In the genomic region with DNA sequence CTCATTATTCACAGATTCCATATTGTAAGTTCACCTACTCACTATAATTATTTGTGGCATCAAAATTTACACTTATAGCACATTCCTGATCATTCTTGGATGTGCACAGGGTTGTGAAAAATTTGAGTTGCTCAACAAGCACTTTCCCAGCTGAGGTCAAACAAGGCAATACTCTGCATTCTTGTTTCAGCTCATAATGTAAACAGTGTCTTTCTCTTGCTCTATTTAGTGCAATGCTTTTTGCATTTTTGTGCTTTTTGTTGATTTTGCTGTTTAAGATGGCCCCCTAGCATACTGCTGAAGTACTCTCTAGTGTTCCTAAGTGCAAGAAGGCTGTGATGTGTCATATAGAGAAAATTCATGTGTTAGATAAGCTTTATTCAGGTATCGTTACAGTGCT, we compare ENCODE assay signal across 25 cellular contexts.
DNase-seq lines count a peak whose midpoint lies in the region; ATAC-seq and TF ChIP-seq lines count a peak whose summit lies in the region.
"Had no signal": no experiment of that assay in that cellular context is flagged by ENCODE, and none has a peak within 500 bp of the region (broad histone marks: within the 10 kb centered on the region; RNA-seq: fewer than 3 reads in every experiment).

No MANE protein-coding gene starts in this region.

- no peaks in the 10 kb centered on the region for H3K79me2 ChIP-seq in GM23248 (ENCODE audit: insufficient read depth)

- H3K9me3 ChIP-seq in GM23248 (ENCODE audit: low read depth): no peaks in the 10 kb centered on the region
- H3K9me3 ChIP-seq: heart right ventricle, prostate gland had no signal

- in situ Hi-C loops in GM23248 (cut with MboI) (no loop called here), astrocyte of the spinal cord (cut with HindIII; ENCODE audit: low sequenced_read_pairs) (no loop called here)

- peak overlapping the region; percentile 1 for H3K4me2 ChIP-seq in GM23248 (ENCODE audit: unreplicated experiment)

- H3K4me1 ChIP-seq in GM23248 (ENCODE audit: insufficient read depth): peaks cover 33% of the 10 kb centered on the region
- H3K4me1 ChIP-seq: prostate gland had no signal

- H3K27me3 Mint-ChIP-seq in activated T-cell treated with anti-CD3 and anti-CD28 coated beads, Interleukin-2, amount 50 U/mL, for 24 hours: no peaks in the 10 kb centered on the region
- H3K27me3 Mint-ChIP-seq: activated CD8-positive, alpha-beta memory T cell treated with anti-CD3 and anti-CD28 coated beads, Interleukin-2, amount 10 ng/mL, durations not matched to agents 7 days and 5 days; activated T-helper 17 cell treated with anti-CD3 and anti-CD28 coated beads, Interleukin-2, amount 50 U/mL, for 72 hours; T-cell had no signal

- no peak overlapping the region for H3K4me3 ChIP-seq in GM23248
- H3K4me3 ChIP-seq in astrocyte of the spinal cord (ENCODE audit: low read depth, low read length): no peak overlapping the region
- H3K4me3 ChIP-seq in fibroblast of villous mesenchyme (ENCODE audit: low read depth, low read length): no peak overlapping the region
- H3K4me3 ChIP-seq: heart right ventricle, prostate gland had no signal

- TF ChIP-seq CTCF in astrocyte of the spinal cord (IDR thresholded peaks at IDR 0.05; ENCODE audit: low read depth, low read length) (no peak), fibroblast of villous mesenchyme (IDR thresholded peaks at IDR 0.05; ENCODE audit: insufficient read depth, low read depth, low read length) (no peak)

- H3K4me3 Mint-ChIP-seq in activated T-cell treated with anti-CD3 and anti-CD28 coated beads, Interleukin-2, amount 50 U/mL, for 24 hours: no peak overlapping the region
- H3K4me3 Mint-ChIP-seq: activated CD8-positive, alpha-beta memory T cell treated with anti-CD3 and anti-CD28 coated beads, Interleukin-2, amount 10 ng/mL, durations not matched to agents 7 days and 5 days; activated T-helper 17 cell treated with anti-CD3 and anti-CD28 coated beads, Interleukin-2, amount 50 U/mL, for 72 hours; CD8-positive, alpha-beta T cell; H9; T-cell had no signal

- peaks cover 8% of the 10 kb centered on the region for H3K4me1 Mint-ChIP-seq in activated T-cell treated with anti-CD3 and anti-CD28 coated beads, Interleukin-2, amount 50 U/mL, for 24 hours (ENCODE audit: low read depth)

- no peak overlapping the region for H3K27ac Mint-ChIP-seq in activated T-cell treated with anti-CD3 and anti-CD28 coated beads, Interleukin-2, amount 50 U/mL, for 24 hours
- H3K27ac Mint-ChIP-seq: activated CD8-positive, alpha-beta memory T cell treated with anti-CD3 and anti-CD28 coated beads, Interleukin-2, amount 10 ng/mL, durations not matched to agents 7 days and 5 days; activated T-helper 17 cell treated with anti-CD3 and anti-CD28 coated beads, Interleukin-2, amount 50 U/mL, for 72 hours; CD8-positive, alpha-beta T cell; H9; T-cell had no signal

- no peaks in the 10 kb centered on the region for H3K9me2 ChIP-seq in GM23248 (ENCODE audit: insufficient read depth)

- no peaks in the 10 kb centered on the region for H3K9me3 Mint-ChIP-seq in activated T-cell treated with anti-CD3 and anti-CD28 coated beads, Interleukin-2, amount 50 U/mL, for 24 hours
- H3K9me3 Mint-ChIP-seq: activated T-helper 17 cell treated with anti-CD3 and anti-CD28 coated beads, Interleukin-2, amount 50 U/mL, for 72 hours; CD8-positive, alpha-beta T cell; H9; T-cell had no signal

- no peak for ATAC-seq in GM19463 (IDR thresholded peaks at IDR 0.05; ENCODE audit: unreplicated experiment)
- ATAC-seq in HG03354 (IDR thresholded peaks at IDR 0.05; ENCODE audit: poor library complexity, severe bottlenecking, unreplicated experiment): no peak
- ATAC-seq: activated CD8-positive, alpha-beta memory T cell treated with anti-CD3 and anti-CD28 coated beads, Interleukin-2, amount 10 ng/mL, durations not matched to agents 7 days and 5 days; activated T-helper 17 cell treated with anti-CD3 and anti-CD28 coated beads, Interleukin-2, amount 50 U/mL, for 72 hours; CD8-positive, alpha-beta T cell; heart right ventricle; left ventricle myocardium superior; T-cell had no signal

- no peak overlapping the region for H3K9ac ChIP-seq in GM23248

- WGBS in GM23248 (ENCODE audit: low coverage in 1 of 2, low lambda C conversion rate in 2 of 2, missing lambda C conversion rate in 2 of 2), 2 experiments: 61 to 81% methylated on average over 1 of the region's 1 CpG

- H3K36me3 ChIP-seq in GM23248 (ENCODE audit: low read depth): no peaks in the 10 kb centered on the region
- H3K36me3 ChIP-seq: heart right ventricle, prostate gland had no signal

- H3K36me3 Mint-ChIP-seq in activated T-cell treated with anti-CD3 and anti-CD28 coated beads, Interleukin-2, amount 50 U/mL, for 24 hours (ENCODE audit: low read depth): no peaks in the 10 kb centered on the region
- H3K36me3 Mint-ChIP-seq: activated CD8-positive, alpha-beta memory T cell treated with anti-CD3 and anti-CD28 coated beads, Interleukin-2, amount 10 ng/mL, durations not matched to agents 7 days and 5 days; CD8-positive, alpha-beta T cell; T-cell had no signal

- peak overlapping the region; percentile 44; the same call in 1 of the 2 replicates for H3K27ac ChIP-seq in GM23248
- H3K27ac ChIP-seq: epithelial cell of prostate, heart right ventricle, HL-60, prostate gland had no signal

- no peak overlapping the region for H2AFZ ChIP-seq in GM23248

- DNase-seq in AG08396 (ENCODE audit: low spot score) (peak; percentile 22), GM23248 (peak; percentile 49), astrocyte of the spinal cord (ENCODE audit: low read depth, low spot score) (peak; percentile 43), fibroblast of villous mesenchyme (ENCODE audit: low read depth) (peak; percentile 89), ureter (ENCODE audit: low spot score) (no peak)
- DNase-seq in activated T-cell treated with anti-CD3 and anti-CD28 coated beads, Interleukin-2, amount 50 U/mL, for 24 hours: no peak
- DNase-seq: activated CD4-positive, alpha-beta T cell treated with anti-CD3 and anti-CD28 coated beads for 4 hours; activated CD8-positive, alpha-beta memory T cell treated with anti-CD3 and anti-CD28 coated beads, Interleukin-2, amount 10 ng/mL, durations not matched to agents 7 days and 5 days; CD8-positive, alpha-beta T cell; DMS53; H9; heart right ventricle; left ventricle myocardium superior; NCI-H1436; NCI-H748 treated with DMSO at 0.1 percent for 48 hours; Right ventricle myocardium superior; stimulated activated CD4-positive, alpha-beta T cell treated with anti-CD3 and anti-CD28 coated beads, Interleukin-2, amount 100 ng/mL, for 24 hours; stimulated activated naive CD4-positive, alpha-beta T cell; T-cell had no signal

- peaks cover 29% of the 10 kb centered on the region; the same call in 1 of the 2 replicates for H3F3A ChIP-seq in GM23248 (ENCODE audit: insufficient read depth)

- no peaks in the 10 kb centered on the region for H4K20me1 ChIP-seq in GM23248 (ENCODE audit: insufficient read depth)

- no peaks in the 10 kb centered on the region for H3K27me3 ChIP-seq in GM23248 (replicated peaks; ENCODE audit: insufficient read depth)
- H3K27me3 ChIP-seq: heart right ventricle had no signal

Comparison
In these comparisons a context has a peak if more than half of its experiments do, and no peak if none do; other contexts are left out.
1. DNase-seq: peak in AG08396 (single experiment), GM23248 (single experiment), astrocyte of the spinal cord (single experiment) and fibroblast of villous mesenchyme (single experiment); none in activated T-cell treated with anti-CD3 and anti-CD28 coated beads, Interleukin-2, amount 50 U/mL, for 24 hours (single experiment) and ureter (single experiment).